13 cellular contexts compared by ENCODE assay signal in the genomic region with DNA sequence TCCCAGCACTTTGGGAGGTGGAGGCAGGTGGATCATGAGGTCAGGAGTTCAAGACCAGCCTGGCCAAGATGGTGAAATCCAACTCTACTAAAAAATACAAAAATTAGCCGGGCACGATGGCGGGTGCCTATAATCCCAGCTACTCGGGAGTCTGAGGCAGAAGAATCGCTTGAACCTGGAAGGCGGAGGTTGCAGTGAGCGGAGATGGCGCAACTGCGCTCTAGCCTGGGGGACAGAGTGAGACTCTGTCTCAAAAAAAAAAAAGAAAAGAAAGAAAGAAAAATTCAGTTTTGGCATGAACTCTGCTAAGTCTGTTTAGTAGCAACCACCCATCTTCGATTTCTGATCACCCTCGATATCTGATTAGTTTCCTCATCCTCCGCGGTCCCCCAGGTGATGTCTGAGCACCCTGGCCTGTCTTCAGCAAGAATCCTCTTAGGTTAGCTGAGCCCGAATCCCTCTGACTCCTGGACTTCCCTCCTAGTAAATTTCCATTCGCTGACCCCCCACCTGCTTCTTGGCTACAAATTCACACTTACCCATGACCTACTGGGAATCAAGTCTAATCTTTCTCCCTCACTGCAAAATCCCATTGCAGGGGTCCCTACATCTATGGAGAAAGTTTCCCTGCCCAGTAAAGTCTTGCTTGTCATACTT. TPM values are rescaled to one million over a fixed set of nuclear protein-coding genes. Genes with fewer than 3 reads are reported as not detected.
DNase-seq lines count a peak whose midpoint lies in the region; ATAC-seq and TF ChIP-seq lines count a peak whose summit lies in the region.
"Had no signal": no experiment of that assay in that cellular context is flagged by ENCODE, and none has a peak within 500 bp of the region (broad histone marks: within the 10 kb centered on the region; RNA-seq: fewer than 3 reads in every experiment).

No MANE protein-coding gene starts in this region.

- peaks cover 27% of the 10 kb centered on the region for H3K79me2 ChIP-seq in GM23248 (ENCODE audit: insufficient read depth)

- TF ChIP-seq CTCF in brain (conservative IDR thresholded peaks at IDR 0.05) (no peak), lower lobe of right lung (IDR thresholded peaks at IDR 0.05) (no peak), spleen (IDR thresholded peaks at IDR 0.05 in 8 of 11, conservative IDR thresholded peaks at IDR 0.05 in 3 of 11) (no peak)

- 92 to 95% methylated on average over 15 of the region's 15 CpGs for WGBS in GM23248 (ENCODE audit: low coverage in 1 of 2, low lambda C conversion rate in 2 of 2, missing lambda C conversion rate in 2 of 2), 2 experiments
- WGBS in spleen, 5 donors = 88 to 92% (median 91%) methylated on average over 15 of the region's 15 CpGs

- H3K4me3 ChIP-seq in GM23248 (no peak overlapping the region), lower lobe of right lung (no peak overlapping the region), spleen (no peak overlapping the region)

- no peak overlapping the region; the same call in 1 of the 2 replicates for H3K9ac ChIP-seq in GM23248

- H3K27ac ChIP-seq in GM23248 = peak overlapping the region; percentile 88
- H3K27ac ChIP-seq in lower lobe of right lung = peak overlapping the region; percentile 86
- peak overlapping the region in 6 of 8 donors; percentile 76 to 85 (median 81) for H3K27ac ChIP-seq in spleen

- no peak for TF ChIP-seq POLR2A in spleen (IDR thresholded peaks at IDR 0.05)

- H3K9me3 Mint-ChIP-seq in brain = peaks cover 0 to 3% (median 0%) of the 10 kb centered on the region in 5 experiments
- H3K9me3 Mint-ChIP-seq: activated CD4-positive, alpha-beta T cell treated with anti-CD3 and anti-CD28 coated beads, Interleukin-2, amount 10 ng/mL, durations not matched to agents 7 days and 5 days; activated T-cell treated with anti-CD3 and anti-CD28 coated beads, Interleukin-2, amount 50 U/mL, for 72 hours had no signal

- DNase-seq in GM23248 (no peak), lower lobe of right lung (no peak), spleen (no peak), germinal center (ENCODE audit: low spot score) (no peak), midbrain (lab: John Stamatoyannopoulos, UW) (no peak)
- DNase-seq: activated CD4-positive, alpha-beta T cell treated with anti-CD3 and anti-CD28 coated beads, Interleukin-2, amount 10 ng/mL, durations not matched to agents 7 days and 5 days; activated T-cell treated with anti-CD3 and anti-CD28 coated beads, Interleukin-2, amount 50 U/mL, for 72 hours; NCI-H187 treated with DMSO at 0.1 percent for 48 hours; stimulated activated CD4-positive, alpha-beta T cell treated with anti-CD3 and anti-CD28 coated beads, Interleukin-15, amount 100 ng/mL, for 24 hours; T-helper 2 cell had no signal

- no peaks in the 10 kb centered on the region for H3K36me3 Mint-ChIP-seq in brain

- peaks cover 52% of the 10 kb centered on the region for H3K4me1 Mint-ChIP-seq in brain
- H3K4me1 Mint-ChIP-seq: activated CD4-positive, alpha-beta T cell treated with anti-CD3 and anti-CD28 coated beads, Interleukin-2, amount 10 ng/mL, durations not matched to agents 7 days and 5 days had no signal

- intact Hi-C loops in lower lobe of right lung (cut with DNase I) = no loop called here
- intact Hi-C loops in spleen (cut with DNase I; ENCODE audit: low total_unique reads) = no loop called here

- peaks cover 34% of the 10 kb centered on the region for H3F3A ChIP-seq in GM23248 (ENCODE audit: insufficient read depth)

- H3K4me1 ChIP-seq in GM23248 (ENCODE audit: insufficient read depth) = peaks cover 36% of the 10 kb centered on the region
- peaks cover 26% of the 10 kb centered on the region for H3K4me1 ChIP-seq in lower lobe of right lung
- H3K4me1 ChIP-seq in spleen = peaks cover 0 to 14% (median 0%) of the 10 kb centered on the region in 6 donors

- no peak overlapping the region for H2AFZ ChIP-seq in GM23248

- in situ Hi-C loops in GM23248 (cut with MboI) = no loop called here

- H3K27me3 ChIP-seq in GM23248 (replicated peaks; ENCODE audit: insufficient read depth) = no peaks in the 10 kb centered on the region
- no peaks in the 10 kb centered on the region for H3K27me3 ChIP-seq in lower lobe of right lung (ENCODE audit: low read depth)
- peaks cover 0 to 37% (median 0%) of the 10 kb centered on the region in 7 donors for H3K27me3 ChIP-seq in spleen (replicated peaks in 1 of 7)

- H3K27ac Mint-ChIP-seq in brain = peak overlapping the region in 3 of 5 experiments; percentile 67 to 93 (median 85)
- H3K27ac Mint-ChIP-seq: activated CD4-positive, alpha-beta T cell treated with anti-CD3 and anti-CD28 coated beads, Interleukin-2, amount 10 ng/mL, durations not matched to agents 7 days and 5 days; activated T-cell treated with anti-CD3 and anti-CD28 coated beads, Interleukin-2, amount 50 U/mL, for 72 hours had no signal

- H3K4me3 Mint-ChIP-seq in brain = peak overlapping the region in 1 of 5 experiments; percentile 18
- H3K4me3 Mint-ChIP-seq: activated CD4-positive, alpha-beta T cell treated with anti-CD3 and anti-CD28 coated beads, Interleukin-2, amount 10 ng/mL, durations not matched to agents 7 days and 5 days; activated T-cell treated with anti-CD3 and anti-CD28 coated beads, Interleukin-2, amount 50 U/mL, for 72 hours had no signal

- H3K36me3 ChIP-seq in GM23248 (ENCODE audit: low read depth) (no peaks in the 10 kb centered on the region), lower lobe of right lung (no peaks in the 10 kb centered on the region), spleen (no peaks in the 10 kb centered on the region)

- no peaks in the 10 kb centered on the region for H3K9me3 ChIP-seq in GM23248 (ENCODE audit: low read depth)
- no peaks in the 10 kb centered on the region for H3K9me3 ChIP-seq in lower lobe of right lung
- H3K9me3 ChIP-seq in spleen = no peaks in the 10 kb centered on the region

- ATAC-seq in lower lobe of right lung (no peak), HG03565 (IDR thresholded peaks at IDR 0.05; ENCODE audit: unreplicated experiment) (no peak), GM19324 (IDR thresholded peaks at IDR 0.05; ENCODE audit: low FRiP score, unreplicated experiment) (no peak)
- ATAC-seq: activated T-cell treated with anti-CD3 and anti-CD28 coated beads, Interleukin-2, amount 50 U/mL, for 72 hours had no signal

- H3K4me2 ChIP-seq in GM23248 (ENCODE audit: unreplicated experiment) = no peak overlapping the region

- H4K20me1 ChIP-seq in GM23248 (ENCODE audit: insufficient read depth) = no peaks in the 10 kb centered on the region

- H3K27me3 Mint-ChIP-seq in brain = peaks cover 24% of the 10 kb centered on the region
- H3K27me3 Mint-ChIP-seq: activated CD4-positive, alpha-beta T cell treated with anti-CD3 and anti-CD28 coated beads, Interleukin-2, amount 10 ng/mL, durations not matched to agents 7 days and 5 days had no signal

- no peaks in the 10 kb centered on the region for H3K9me2 ChIP-seq in GM23248 (ENCODE audit: insufficient read depth)

RNA-seq across cellular contexts. Expression of a gene that starts 0.9 kb away (rescaled TPM):
- 11.1 and 17.8 TPM in 2 replicates for total RNA-seq in GM23248 (2014; rRNA removed; shearing (Covaris generic))
- polyA plus RNA-seq in GM23248 (2016; fragmentation: Nextera tagmentation; extraction: Ambion mirVana) (15.3 and 16.4 TPM in 2 replicates), brain (ENCODE audit: insufficient read depth, low read depth, low replicate concordance) (70.7 TPM), spleen (10 to 100 TPM; 14.1 to 44.7 (median 22.2) TPM)
- total RNA-seq in lower lobe of right lung (47.9 TPM), spleen (100 to 1,000 TPM in 1 of 7 donors, 10 to 100 TPM in 6; 38.3 to 109 (median 56.8) TPM)
- total RNA-seq: activated CD4-positive, alpha-beta T cell treated with anti-CD3 and anti-CD28 coated beads, Interleukin-2, amount 10 ng/mL, durations not matched to agents 7 days and 5 days; activated T-cell treated with anti-CD3 and anti-CD28 coated beads, Interleukin-2, amount 50 U/mL, for 72 hours had no signal
